ENCODE assay signal across 8 cellular contexts in the genomic region with DNA sequence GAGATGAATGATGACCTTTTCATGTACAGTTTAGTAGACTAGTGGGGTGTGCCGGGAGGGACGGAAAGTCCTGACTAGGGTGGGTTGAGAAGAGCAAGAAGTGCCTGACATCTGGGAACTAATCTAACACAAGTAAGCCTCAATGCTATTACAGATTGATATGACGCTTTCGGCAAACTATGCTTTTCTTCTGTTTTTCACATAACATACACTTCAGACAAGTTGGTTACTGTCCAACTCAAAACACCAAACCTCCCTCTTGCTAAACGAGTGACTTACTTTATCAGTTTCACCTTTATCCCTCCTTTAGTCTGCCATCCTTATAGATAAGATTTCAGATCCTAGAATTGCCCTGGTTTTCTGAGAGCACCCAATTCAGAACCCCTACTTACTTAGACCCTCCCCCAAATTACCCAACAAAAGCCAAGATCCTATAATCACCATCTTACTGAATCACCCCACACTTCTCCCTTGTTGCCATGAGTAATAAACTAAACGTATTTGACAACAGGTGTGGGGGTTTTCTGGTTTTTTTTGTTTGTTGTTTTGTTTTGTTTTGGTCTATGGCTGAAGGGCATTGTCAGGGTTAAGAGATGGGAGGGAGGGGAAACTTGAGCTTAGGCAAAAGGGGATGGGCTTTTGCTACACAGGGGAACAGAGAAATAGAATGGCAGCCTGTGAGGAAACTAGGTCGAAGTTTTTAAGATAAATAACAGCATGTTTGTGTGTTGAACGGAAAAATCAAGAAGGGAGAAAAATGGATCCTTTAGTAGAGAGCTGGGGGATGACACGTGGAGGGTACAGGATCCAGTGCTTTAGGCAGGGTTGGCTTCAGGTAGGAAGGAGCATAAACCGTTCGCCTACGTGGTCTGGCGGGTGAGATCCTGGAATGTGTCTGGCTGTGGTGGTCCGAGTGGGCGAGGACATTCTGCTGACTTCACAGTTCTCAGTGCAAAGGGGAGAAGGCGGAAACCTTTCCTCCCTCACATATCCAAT. TPM values are rescaled to one million over a fixed set of nuclear protein-coding genes. Genes with fewer than 3 reads are reported as not detected.
DNase-seq lines count a peak whose midpoint lies in the region; ATAC-seq and TF ChIP-seq lines count a peak whose summit lies in the region.

No MANE protein-coding gene starts in this region.

- H3K4me1 ChIP-seq in BLaER1 treated with 17β-estradiol and CSF1 and Interleukin-3, amounts not matched to agents 10 nM and 100 nM, result peaks cover 16 to 26% (median 22%) of the 10 kb centered on the region in 10 experiments
- H3K4me1 ChIP-seq in vagina, result peaks cover 4% of the 10 kb centered on the region

- H3K4me2 ChIP-seq in BLaER1 treated with 17β-estradiol and CSF1 and Interleukin-3, amounts not matched to agents 10 nM and 100 nM, result peak overlapping the region; percentile 67 to 90 (median 79); a peak in 21 of 22 replicates

- peak overlapping the region in 2 of 11 experiments; percentile 71 to 77; a peak in 4 of 22 replicates for H3K9ac ChIP-seq in BLaER1 treated with 17β-estradiol and CSF1 and Interleukin-3, amounts not matched to agents 10 nM and 100 nM

- DNase-seq in medulla oblongata (ENCODE audit: extremely low spot score) (peak; percentile 23), vagina (ENCODE audit: extremely low spot score in 2 of 2) (no peak), NCI-H510A treated with DMSO at 0.1 percent for 48 hours (lab: John Stamatoyannopoulos, UW) (no peak), NCI-H524 (lab: John Stamatoyannopoulos, UW) (no peak)

- peak overlapping the region in 1 of 11 experiments; percentile 16; a peak in 2 of 22 replicates for H3K27ac ChIP-seq in BLaER1 treated with 17β-estradiol and CSF1 and Interleukin-3, amounts not matched to agents 10 nM and 100 nM
- H3K27ac ChIP-seq in KOPT-K1 (ENCODE audit: low read depth, low read length, poor library complexity, severe bottlenecking), result peak overlapping the region; percentile 63
- H3K27ac ChIP-seq in cingulate gyrus (ENCODE audit: low read depth, low read length), result peak overlapping the region; percentile 48
- peak overlapping the region; percentile 82 for H3K27ac ChIP-seq in vagina

- H3K27me3 ChIP-seq in BLaER1 treated with 17β-estradiol and CSF1 and Interleukin-3, amounts not matched to agents 10 nM and 100 nM, result no peaks in the 10 kb centered on the region
- no peaks in the 10 kb centered on the region for H3K27me3 ChIP-seq in vagina

- TF ChIP-seq CTCF in vagina (IDR thresholded peaks at IDR 0.05), result no peak

- TF ChIP-seq POLR2A in vagina (IDR thresholded peaks at IDR 0.05), result no peak

- no peaks in the 10 kb centered on the region for H3K9me3 ChIP-seq in BLaER1 treated with 17β-estradiol and CSF1 and Interleukin-3, amounts not matched to agents 10 nM and 100 nM (replicated peaks in 1 of 11)
- H3K9me3 ChIP-seq in KOPT-K1 (ENCODE audit: insufficient read depth, low read length, poor library complexity, severe bottlenecking) (no peaks in the 10 kb centered on the region), vagina (no peaks in the 10 kb centered on the region)

- H4K20me1 ChIP-seq in BLaER1 treated with 17β-estradiol and CSF1 and Interleukin-3, amounts not matched to agents 10 nM and 100 nM, result no peaks in the 10 kb centered on the region; a peak in 1 of 22 replicates

- ATAC-seq in GM21526 (IDR thresholded peaks at IDR 0.05; ENCODE audit: low FRiP score, unreplicated experiment), result no peak

- intact Hi-C loops in vagina (cut with DNase I), result no loop called here

- peaks cover 0 to 30% (median 16%) of the 10 kb centered on the region in 11 experiments; a peak in 14 of 22 replicates for H3K36me3 ChIP-seq in BLaER1 treated with 17β-estradiol and CSF1 and Interleukin-3, amounts not matched to agents 10 nM and 100 nM
- H3K36me3 ChIP-seq in KOPT-K1 (ENCODE audit: insufficient read depth, low read length) (no peaks in the 10 kb centered on the region), vagina (no peaks in the 10 kb centered on the region)

- H3K4me3 ChIP-seq in BLaER1 treated with 17β-estradiol and CSF1 and Interleukin-3, amounts not matched to agents 10 nM and 100 nM, result peak overlapping the region in 7 of 10 experiments; percentile 65 to 75 (median 68); a peak in 10 of 20 replicates
- H3K4me3 ChIP-seq in vagina, result peak overlapping the region; percentile 55 to 56

RNA-seq across cellular contexts. Expression of a gene that starts 6.1 kb away (rescaled TPM):
- 73.7 TPM for total RNA-seq in vagina

RNA-seq across cellular contexts. Expression of a gene that starts 38.6 kb away (rescaled TPM):
- total RNA-seq in vagina, result 42.2 TPM

RNA-seq across cellular contexts. Expression of a gene that starts 59.8 kb away (rescaled TPM):
- 20.6 TPM for total RNA-seq in vagina
